ENCODE assay signal across 1 cellular context in the genomic region with DNA sequence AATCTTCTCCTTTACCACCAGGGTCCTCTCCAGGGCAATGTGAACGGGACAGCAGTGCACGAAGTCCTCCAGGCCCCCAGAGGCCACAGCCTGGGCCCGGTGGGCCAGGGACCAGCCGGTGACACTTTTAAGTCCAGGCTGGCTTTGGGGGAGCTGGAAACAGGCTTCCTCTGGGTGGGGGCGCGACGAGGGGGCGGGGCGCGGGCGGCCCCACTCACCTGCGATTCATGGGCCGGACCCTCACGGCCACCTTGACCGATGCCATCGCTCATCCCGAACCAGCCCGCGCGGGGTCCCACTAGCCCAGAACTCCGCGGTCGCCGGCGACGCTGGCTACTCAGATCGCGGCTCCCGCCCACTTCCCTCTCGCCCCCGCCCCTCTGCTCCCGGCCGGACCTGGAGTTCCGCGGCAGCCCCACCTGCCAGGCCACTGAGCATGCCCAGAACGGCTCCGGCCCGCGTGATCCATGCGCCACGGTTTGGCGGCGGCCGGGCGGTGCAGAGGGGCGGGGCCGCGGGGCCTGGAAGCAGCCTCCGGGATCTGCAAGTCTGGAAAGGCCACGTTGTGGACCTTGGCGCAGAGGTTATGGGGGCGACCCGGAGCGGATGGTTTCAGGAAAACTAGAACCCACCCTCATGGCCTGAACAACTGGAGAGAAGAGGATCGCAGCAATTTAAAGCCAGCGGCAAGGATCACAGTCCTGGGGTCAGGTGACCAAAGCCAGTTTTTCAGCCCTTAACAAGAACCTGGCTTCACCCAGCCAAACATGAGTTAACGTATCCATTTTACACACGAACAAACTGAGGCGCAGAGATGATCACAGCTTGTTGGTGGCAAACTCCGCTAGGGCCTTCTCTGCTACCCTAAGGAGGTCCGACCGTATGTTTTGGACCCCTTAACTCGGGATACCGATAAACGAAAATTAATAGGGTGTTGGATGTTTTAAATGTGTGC.
TF ChIP-seq lines count a peak whose summit lies in the region.

A gene with protein sequence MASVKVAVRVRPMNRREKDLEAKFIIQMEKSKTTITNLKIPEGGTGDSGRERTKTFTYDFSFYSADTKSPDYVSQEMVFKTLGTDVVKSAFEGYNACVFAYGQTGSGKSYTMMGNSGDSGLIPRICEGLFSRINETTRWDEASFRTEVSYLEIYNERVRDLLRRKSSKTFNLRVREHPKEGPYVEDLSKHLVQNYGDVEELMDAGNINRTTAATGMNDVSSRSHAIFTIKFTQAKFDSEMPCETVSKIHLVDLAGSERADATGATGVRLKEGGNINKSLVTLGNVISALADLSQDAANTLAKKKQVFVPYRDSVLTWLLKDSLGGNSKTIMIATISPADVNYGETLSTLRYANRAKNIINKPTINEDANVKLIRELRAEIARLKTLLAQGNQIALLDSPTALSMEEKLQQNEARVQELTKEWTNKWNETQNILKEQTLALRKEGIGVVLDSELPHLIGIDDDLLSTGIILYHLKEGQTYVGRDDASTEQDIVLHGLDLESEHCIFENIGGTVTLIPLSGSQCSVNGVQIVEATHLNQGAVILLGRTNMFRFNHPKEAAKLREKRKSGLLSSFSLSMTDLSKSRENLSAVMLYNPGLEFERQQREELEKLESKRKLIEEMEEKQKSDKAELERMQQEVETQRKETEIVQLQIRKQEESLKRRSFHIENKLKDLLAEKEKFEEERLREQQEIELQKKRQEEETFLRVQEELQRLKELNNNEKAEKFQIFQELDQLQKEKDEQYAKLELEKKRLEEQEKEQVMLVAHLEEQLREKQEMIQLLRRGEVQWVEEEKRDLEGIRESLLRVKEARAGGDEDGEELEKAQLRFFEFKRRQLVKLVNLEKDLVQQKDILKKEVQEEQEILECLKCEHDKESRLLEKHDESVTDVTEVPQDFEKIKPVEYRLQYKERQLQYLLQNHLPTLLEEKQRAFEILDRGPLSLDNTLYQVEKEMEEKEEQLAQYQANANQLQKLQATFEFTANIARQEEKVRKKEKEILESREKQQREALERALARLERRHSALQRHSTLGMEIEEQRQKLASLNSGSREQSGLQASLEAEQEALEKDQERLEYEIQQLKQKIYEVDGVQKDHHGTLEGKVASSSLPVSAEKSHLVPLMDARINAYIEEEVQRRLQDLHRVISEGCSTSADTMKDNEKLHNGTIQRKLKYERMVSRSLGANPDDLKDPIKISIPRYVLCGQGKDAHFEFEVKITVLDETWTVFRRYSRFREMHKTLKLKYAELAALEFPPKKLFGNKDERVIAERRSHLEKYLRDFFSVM (N-terminal part only) (minus strand): TSS at position 438 of the 955 bp plus-strand sequence. CDS start 173 bp downstream, at position 265.

TF ChIP-seq in HepG2, 621 proteins besides CTCF, POLR2A, EP300 and RAD21 (continued from another document):
- TF ChIP-seq, protein P1, sequence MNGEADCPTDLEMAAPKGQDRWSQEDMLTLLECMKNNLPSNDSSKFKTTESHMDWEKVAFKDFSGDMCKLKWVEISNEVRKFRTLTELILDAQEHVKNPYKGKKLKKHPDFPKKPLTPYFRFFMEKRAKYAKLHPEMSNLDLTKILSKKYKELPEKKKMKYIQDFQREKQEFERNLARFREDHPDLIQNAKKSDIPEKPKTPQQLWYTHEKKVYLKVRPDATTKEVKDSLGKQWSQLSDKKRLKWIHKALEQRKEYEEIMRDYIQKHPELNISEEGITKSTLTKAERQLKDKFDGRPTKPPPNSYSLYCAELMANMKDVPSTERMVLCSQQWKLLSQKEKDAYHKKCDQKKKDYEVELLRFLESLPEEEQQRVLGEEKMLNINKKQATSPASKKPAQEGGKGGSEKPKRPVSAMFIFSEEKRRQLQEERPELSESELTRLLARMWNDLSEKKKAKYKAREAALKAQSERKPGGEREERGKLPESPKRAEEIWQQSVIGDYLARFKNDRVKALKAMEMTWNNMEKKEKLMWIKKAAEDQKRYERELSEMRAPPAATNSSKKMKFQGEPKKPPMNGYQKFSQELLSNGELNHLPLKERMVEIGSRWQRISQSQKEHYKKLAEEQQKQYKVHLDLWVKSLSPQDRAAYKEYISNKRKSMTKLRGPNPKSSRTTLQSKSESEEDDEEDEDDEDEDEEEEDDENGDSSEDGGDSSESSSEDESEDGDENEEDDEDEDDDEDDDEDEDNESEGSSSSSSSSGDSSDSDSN (CRISPR knock-in tag; IDR thresholded peaks at IDR 0.05), result peak; percentile 87; the same call in 1 of the 2 replicates
- TF ChIP-seq MBNL3 (CRISPR knock-in tag; conservative IDR thresholded peaks at IDR 0.05), result no peak
- peak; percentile 88 for TF ChIP-seq PTBP1 (IDR thresholded peaks at IDR 0.05; ENCODE audit: low read depth, low read length, poor library complexity, severe bottlenecking)
- TF ChIP-seq ZFY (CRISPR knock-in tag; IDR thresholded peaks at IDR 0.05), result peak; percentile 95
- TF ChIP-seq, protein P2, sequence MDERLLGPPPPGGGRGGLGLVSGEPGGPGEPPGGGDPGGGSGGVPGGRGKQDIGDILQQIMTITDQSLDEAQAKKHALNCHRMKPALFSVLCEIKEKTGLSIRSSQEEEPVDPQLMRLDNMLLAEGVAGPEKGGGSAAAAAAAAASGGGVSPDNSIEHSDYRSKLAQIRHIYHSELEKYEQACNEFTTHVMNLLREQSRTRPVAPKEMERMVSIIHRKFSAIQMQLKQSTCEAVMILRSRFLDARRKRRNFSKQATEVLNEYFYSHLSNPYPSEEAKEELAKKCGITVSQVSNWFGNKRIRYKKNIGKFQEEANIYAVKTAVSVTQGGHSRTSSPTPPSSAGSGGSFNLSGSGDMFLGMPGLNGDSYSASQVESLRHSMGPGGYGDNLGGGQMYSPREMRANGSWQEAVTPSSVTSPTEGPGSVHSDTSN (CRISPR knock-in tag; IDR thresholded peaks at IDR 0.05), result no peak
